Comparison of ENCODE assay signal across 16 cellular contexts in genomic region chr9:5787759-5788329, GRCh38. TPM values are rescaled to one million over a fixed set of nuclear protein-coding genes. Genes with fewer than 3 reads are reported as not detected.
DNase-seq lines count a peak whose midpoint lies in the region; ATAC-seq lines count a peak whose summit lies in the region.
"Had no signal": no experiment of that assay in that cellular context is flagged by ENCODE, and none has a peak within 500 bp of the region (broad histone marks: within the 10 kb centered on the region; RNA-seq: fewer than 3 reads in every experiment).

No MANE protein-coding gene starts in this region.

- H3K27ac Mint-ChIP-seq in activated naive CD4-positive, alpha-beta T cell treated with anti-CD3 and anti-CD28 coated beads, Interleukin-2, amount 50 U/mL, for 24 hours, result peak overlapping the region; percentile 86
- H3K27ac Mint-ChIP-seq in T-helper 17 cell, result peak overlapping the region; percentile 24
- H3K27ac Mint-ChIP-seq in central memory CD8-positive, alpha-beta T cell (ENCODE audit: low read depth), result peak overlapping the region; percentile 58
- peak overlapping the region in 1 of 2 donors; percentile 2 for H3K27ac Mint-ChIP-seq in stimulated activated naive CD8-positive, alpha-beta T cell treated with anti-CD3 and anti-CD28 coated beads, Interleukin-15, amount 100 ng/mL, for 72 hours

- DNase-seq in activated naive CD4-positive, alpha-beta T cell (lab: John Stamatoyannopoulos, UW), result no peak
- DNase-seq in T-helper 17 cell (no peak), pons (ENCODE audit: low spot score) (no peak)
- DNase-seq in central memory CD8-positive, alpha-beta T cell (ENCODE audit: low spot score in 2 of 2), result no peak
- no peak for DNase-seq in stimulated activated naive CD8-positive, alpha-beta T cell treated with anti-CD3 and anti-CD28 coated beads, Interleukin-15, amount 100 ng/mL, for 72 hours
- DNase-seq: ACHN; CD4-positive, CD25-positive, alpha-beta regulatory T cell; DMS79; H9; NCI-H1048; NCI-H1436 treated with DMSO at 0.1 percent for 48 hours; NCI-H2029 treated with DMSO at 0.1 percent for 48 hours; NCI-H510A; NCI-H82 had no signal

- H3K4me1 Mint-ChIP-seq in activated naive CD4-positive, alpha-beta T cell treated with anti-CD3 and anti-CD28 coated beads, Interleukin-2, amount 50 U/mL, for 24 hours, result peaks cover 45% of the 10 kb centered on the region
- peaks cover 15% of the 10 kb centered on the region for H3K4me1 Mint-ChIP-seq in T-helper 17 cell
- H3K4me1 Mint-ChIP-seq in central memory CD8-positive, alpha-beta T cell, result peaks cover 22% of the 10 kb centered on the region
- peaks cover 39% of the 10 kb centered on the region for H3K4me1 Mint-ChIP-seq in stimulated activated naive CD8-positive, alpha-beta T cell treated with anti-CD3 and anti-CD28 coated beads, Interleukin-15, amount 100 ng/mL, for 72 hours

- H3K9me3 ChIP-seq in T-helper 17 cell (ENCODE audit: control insufficient read depth, low read length, poor library complexity, severe bottlenecking), result no peaks in the 10 kb centered on the region

- H3K9me3 Mint-ChIP-seq in activated naive CD4-positive, alpha-beta T cell treated with anti-CD3 and anti-CD28 coated beads, Interleukin-2, amount 50 U/mL, for 24 hours, result peaks cover 5% of the 10 kb centered on the region
- H3K9me3 Mint-ChIP-seq in central memory CD8-positive, alpha-beta T cell, result no peaks in the 10 kb centered on the region
- H3K9me3 Mint-ChIP-seq in stimulated activated naive CD8-positive, alpha-beta T cell treated with anti-CD3 and anti-CD28 coated beads, Interleukin-15, amount 100 ng/mL, for 72 hours, result peaks cover 7% of the 10 kb centered on the region in 2 donors

- H3K36me3 Mint-ChIP-seq in activated naive CD4-positive, alpha-beta T cell treated with anti-CD3 and anti-CD28 coated beads, Interleukin-2, amount 50 U/mL, for 24 hours, result peaks cover 55% of the 10 kb centered on the region
- peaks cover 17% of the 10 kb centered on the region for H3K36me3 Mint-ChIP-seq in T-helper 17 cell (ENCODE audit: low read depth)
- H3K36me3 Mint-ChIP-seq in central memory CD8-positive, alpha-beta T cell (ENCODE audit: insufficient read depth), result peaks cover 38% of the 10 kb centered on the region

- H3K27me3 Mint-ChIP-seq in activated naive CD4-positive, alpha-beta T cell treated with anti-CD3 and anti-CD28 coated beads, Interleukin-2, amount 50 U/mL, for 24 hours, result no peaks in the 10 kb centered on the region
- H3K27me3 Mint-ChIP-seq in T-helper 17 cell, result no peaks in the 10 kb centered on the region
- H3K27me3 Mint-ChIP-seq in central memory CD8-positive, alpha-beta T cell, result no peaks in the 10 kb centered on the region
- H3K27me3 Mint-ChIP-seq in stimulated activated naive CD8-positive, alpha-beta T cell treated with anti-CD3 and anti-CD28 coated beads, Interleukin-15, amount 100 ng/mL, for 72 hours, result no peaks in the 10 kb centered on the region
- H3K27me3 Mint-ChIP-seq: CD4-positive, CD25-positive, alpha-beta regulatory T cell had no signal

- no peak overlapping the region for H3K4me3 Mint-ChIP-seq in activated naive CD4-positive, alpha-beta T cell treated with anti-CD3 and anti-CD28 coated beads, Interleukin-2, amount 50 U/mL, for 24 hours
- no peak overlapping the region for H3K4me3 Mint-ChIP-seq in T-helper 17 cell
- H3K4me3 Mint-ChIP-seq in central memory CD8-positive, alpha-beta T cell, result no peak overlapping the region
- no peak overlapping the region for H3K4me3 Mint-ChIP-seq in stimulated activated naive CD8-positive, alpha-beta T cell treated with anti-CD3 and anti-CD28 coated beads, Interleukin-15, amount 100 ng/mL, for 72 hours
- H3K4me3 Mint-ChIP-seq: CD4-positive, CD25-positive, alpha-beta regulatory T cell; H9 had no signal

- ATAC-seq in T-helper 17 cell (no peak), GM18858 (IDR thresholded peaks at IDR 0.05; ENCODE audit: unreplicated experiment) (no peak)
- no peak for ATAC-seq in central memory CD8-positive, alpha-beta T cell (replicated peaks; ENCODE audit: extremely low read depth, poor library complexity, severe bottlenecking)
- peak; percentile 26 for ATAC-seq in stimulated activated naive CD8-positive, alpha-beta T cell treated with anti-CD3 and anti-CD28 coated beads, Interleukin-15, amount 100 ng/mL, for 72 hours

RNA-seq across cellular contexts. Expression of gene ERMP1, which starts 45.1 kb away (rescaled TPM):
- total RNA-seq in T-helper 17 cell, result 10 to 100 TPM; 10.5 to 11.3 TPM
